In genomic region chr9:122092611-122093506, GRCh38 we compare ENCODE assay signal across 8 cellular contexts. TPM values are rescaled to one million over a fixed set of nuclear protein-coding genes. Genes with fewer than 3 reads are reported as not detected.
A peak's percentile ranks its signal among the peaks of the same experiment; 100 is the strongest.
DNase-seq lines count a peak whose midpoint lies in the region; TF ChIP-seq lines count a peak whose summit lies in the region.

TTLL11 (minus strand) TSS chr9:122093308; CDS start chr9:122093148, 160 bp downstream.

- no peaks in the 10 kb centered on the region for H3K27me3 ChIP-seq in SJSA1 (replicated peaks)

- no peaks in the 10 kb centered on the region for H3K9me3 ChIP-seq in SJSA1 (replicated peaks)

- CTCF ChIA-PET in activated naive CD4-positive, alpha-beta T cell treated with anti-CD3 and anti-CD28 coated beads, Interleukin-2, amount 10 ng/mL, durations not matched to agents 7 days and 5 days (lab: Charles Lee): interaction anchor here (0.8 to 3.2 kb wide), 2 partner anchors 257 to 258 kb away, joined by 3 to 15 read pairs; no protein-coding TSS in a partner anchor

- H3K27ac Mint-ChIP-seq in activated naive CD4-positive, alpha-beta T cell treated with anti-CD3 and anti-CD28 coated beads, Interleukin-2, amount 10 ng/mL, durations not matched to agents 7 days and 5 days: peak within 1 kb of the TSS; percentile 43

- no peak for TF ChIP-seq CTCF in HFF-Myc (IDR thresholded peaks at IDR 0.05; ENCODE audit: low read depth, low read length, missing control alignments)

- peak within 1 kb of the TSS; percentile 86 for H3K4me3 ChIP-seq in HFF-Myc (replicated peaks; ENCODE audit: low read depth, low read length)
- H3K4me3 ChIP-seq in SJSA1: peak within 1 kb of the TSS; percentile 95

- no peaks in the 10 kb centered on the region for H3K9me3 Mint-ChIP-seq in activated naive CD4-positive, alpha-beta T cell treated with anti-CD3 and anti-CD28 coated beads, Interleukin-2, amount 10 ng/mL, durations not matched to agents 7 days and 5 days

- peaks cover 1% of the 10 kb centered on the region for H3K36me3 Mint-ChIP-seq in activated naive CD4-positive, alpha-beta T cell treated with anti-CD3 and anti-CD28 coated beads, Interleukin-2, amount 10 ng/mL, durations not matched to agents 7 days and 5 days

- H3K4me3 Mint-ChIP-seq in activated naive CD4-positive, alpha-beta T cell treated with anti-CD3 and anti-CD28 coated beads, Interleukin-2, amount 10 ng/mL, durations not matched to agents 7 days and 5 days: peak within 1 kb of the TSS; percentile 83

- H3K27ac ChIP-seq in SJSA1 (no peak within 1 kb of the TSS), temporal lobe (ENCODE audit: low read depth, low read length) (peak within 1 kb of the TSS; percentile 55)

- peaks cover 14% of the 10 kb centered on the region for H3K4me1 ChIP-seq in SJSA1 (replicated peaks)

- DNase-seq in GM04503 (ENCODE audit: low read depth): peak; percentile 55
- DNase-seq in HFF-Myc (ENCODE audit: extremely low read depth, low read depth): peak; percentile 50
- DNase-seq in MV-4-11 (lab: John Stamatoyannopoulos, UW): peak; percentile 91
- peak; percentile 79 to 95 for DNase-seq in SJSA1 (ENCODE audit: low read depth in 1 of 2, low spot score in 2 of 2)
- DNase-seq in activated naive CD4-positive, alpha-beta T cell treated with anti-CD3 and anti-CD28 coated beads, Interleukin-2, amount 10 ng/mL, durations not matched to agents 7 days and 5 days: peak; percentile 98
- DNase-seq in globus pallidus (ENCODE audit: low spot score): peak; percentile 93
- DNase-seq in occipital lobe (lab: John Stamatoyannopoulos, UW): peak; percentile 94

- H3K4me1 Mint-ChIP-seq in activated naive CD4-positive, alpha-beta T cell treated with anti-CD3 and anti-CD28 coated beads, Interleukin-2, amount 10 ng/mL, durations not matched to agents 7 days and 5 days: peaks cover 33% of the 10 kb centered on the region

- H3K27me3 Mint-ChIP-seq in activated naive CD4-positive, alpha-beta T cell treated with anti-CD3 and anti-CD28 coated beads, Interleukin-2, amount 10 ng/mL, durations not matched to agents 7 days and 5 days: peaks cover 25% of the 10 kb centered on the region

- H3K36me3 ChIP-seq in SJSA1: peaks cover 7% of the 10 kb centered on the region

RNA-seq across cellular contexts. Expression of gene TTLL11, which starts in this region (rescaled TPM):
- total RNA-seq in SJSA1 (2014; rRNA removed; shearing (Covaris generic)): 3.8 and 5.5 TPM in 2 replicates
- total RNA-seq in occipital lobe (26.8 TPM), temporal lobe (13.3 TPM)
